In the genomic region with DNA sequence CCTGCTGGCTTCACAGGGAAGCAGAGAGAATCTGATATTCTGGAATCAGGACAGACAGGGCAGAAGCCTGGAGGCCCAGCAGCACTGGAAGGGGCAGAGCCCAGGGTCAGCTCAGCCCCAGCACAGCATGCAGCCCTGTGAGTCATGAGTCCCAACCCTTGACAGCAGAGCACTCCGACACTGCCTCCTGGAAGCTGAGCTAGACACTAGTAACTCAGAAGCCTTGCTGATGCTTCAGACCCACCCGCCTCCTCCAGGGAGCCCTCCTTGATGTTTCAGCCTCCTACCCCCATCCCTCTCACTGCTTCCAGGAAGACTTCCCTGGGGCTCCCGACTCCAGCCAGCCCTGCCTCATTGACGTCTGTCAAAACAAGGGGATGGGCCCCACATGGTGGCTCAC, we compare ENCODE assay signal across 1 cellular context.
TF ChIP-seq lines count a peak whose summit lies in the region.

No MANE protein-coding gene starts in this region.

TF ChIP-seq in A549, 52 proteins besides CTCF, POLR2A, EP300 and RAD21:
- TF ChIP-seq FOSL2 (IDR thresholded peaks at IDR 0.05) (no peak), FOSL2 (CRISPR knock-in tag; IDR thresholded peaks at IDR 0.05) (peak; percentile 68), NFE2L2 (conservative IDR thresholded peaks at IDR 0.05; ENCODE audit: low read length) (no peak), HEYL (CRISPR knock-in tag; IDR thresholded peaks at IDR 0.05) (no peak), CHD2 (IDR thresholded peaks at IDR 0.05; ENCODE audit: low read length, partially characterized antibody) (no peak), JUNB (IDR thresholded peaks at IDR 0.05) (no peak), HOXB13 (CRISPR knock-in tag; IDR thresholded peaks at IDR 0.05; ENCODE audit: low read depth) (no peak), ZNF302 (CRISPR knock-in tag; IDR thresholded peaks at IDR 0.05) (no peak), FOXS1 (CRISPR knock-in tag; IDR thresholded peaks at IDR 0.05) (no peak), GATA3 (IDR thresholded peaks at IDR 0.05; ENCODE audit: borderline replicate concordance) (no peak), HOXA7 (CRISPR knock-in tag; IDR thresholded peaks at IDR 0.05) (no peak), FOSB (CRISPR knock-in tag; IDR thresholded peaks at IDR 0.05) (no peak), ESRRA (IDR thresholded peaks at IDR 0.05; ENCODE audit: borderline replicate concordance, low read length) (no peak), KDM1A (IDR thresholded peaks at IDR 0.05; ENCODE audit: low read depth) (no peak), PHF8 (IDR thresholded peaks at IDR 0.05; ENCODE audit: borderline replicate concordance, low read depth) (no peak), RFX5 (IDR thresholded peaks at IDR 0.05) (no peak), MYC (IDR thresholded peaks at IDR 0.05; ENCODE audit: borderline replicate concordance, low read length) (no peak), MAZ (IDR thresholded peaks at IDR 0.05; ENCODE audit: borderline replicate concordance, low read depth, low read length) (no peak), ZFP36 (IDR thresholded peaks at IDR 0.05; ENCODE audit: borderline replicate concordance, partially characterized antibody) (peak; percentile 100), ZC3H11A (IDR thresholded peaks at IDR 0.05) (no peak), NR3C1 (IDR thresholded peaks at IDR 0.05) (no peak), CBX2 (IDR thresholded peaks at IDR 0.05; ENCODE audit: borderline replicate concordance, low read depth) (no peak), RCOR1 (IDR thresholded peaks at IDR 0.05; ENCODE audit: low read depth, low read length) (no peak)
- TF ChIP-seq, protein P1, sequence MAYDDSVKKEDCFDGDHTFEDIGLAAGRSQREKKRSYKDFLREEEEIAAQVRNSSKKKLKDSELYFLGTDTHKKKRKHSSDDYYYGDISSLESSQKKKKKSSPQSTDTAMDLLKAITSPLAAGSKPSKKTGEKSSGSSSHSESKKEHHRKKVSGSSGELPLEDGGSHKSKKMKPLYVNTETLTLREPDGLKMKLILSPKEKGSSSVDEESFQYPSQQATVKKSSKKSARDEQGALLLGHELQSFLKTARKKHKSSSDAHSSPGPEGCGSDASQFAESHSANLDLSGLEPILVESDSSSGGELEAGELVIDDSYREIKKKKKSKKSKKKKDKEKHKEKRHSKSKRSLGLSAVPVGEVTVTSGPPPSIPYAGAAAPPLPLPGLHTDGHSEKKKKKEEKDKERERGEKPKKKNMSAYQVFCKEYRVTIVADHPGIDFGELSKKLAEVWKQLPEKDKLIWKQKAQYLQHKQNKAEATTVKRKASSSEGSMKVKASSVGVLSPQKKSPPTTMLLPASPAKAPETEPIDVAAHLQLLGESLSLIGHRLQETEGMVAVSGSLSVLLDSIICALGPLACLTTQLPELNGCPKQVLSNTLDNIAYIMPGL (CRISPR knock-in tag; IDR thresholded peaks at IDR 0.05; ENCODE audit: borderline replicate concordance): no peak
- TF ChIP-seq, protein P2, sequence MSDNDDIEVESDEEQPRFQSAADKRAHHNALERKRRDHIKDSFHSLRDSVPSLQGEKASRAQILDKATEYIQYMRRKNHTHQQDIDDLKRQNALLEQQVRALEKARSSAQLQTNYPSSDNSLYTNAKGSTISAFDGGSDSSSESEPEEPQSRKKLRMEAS (IDR thresholded peaks at IDR 0.05): peak; percentile 37; the same call in 1 of the 2 replicates
- TF ChIP-seq, protein P3, sequence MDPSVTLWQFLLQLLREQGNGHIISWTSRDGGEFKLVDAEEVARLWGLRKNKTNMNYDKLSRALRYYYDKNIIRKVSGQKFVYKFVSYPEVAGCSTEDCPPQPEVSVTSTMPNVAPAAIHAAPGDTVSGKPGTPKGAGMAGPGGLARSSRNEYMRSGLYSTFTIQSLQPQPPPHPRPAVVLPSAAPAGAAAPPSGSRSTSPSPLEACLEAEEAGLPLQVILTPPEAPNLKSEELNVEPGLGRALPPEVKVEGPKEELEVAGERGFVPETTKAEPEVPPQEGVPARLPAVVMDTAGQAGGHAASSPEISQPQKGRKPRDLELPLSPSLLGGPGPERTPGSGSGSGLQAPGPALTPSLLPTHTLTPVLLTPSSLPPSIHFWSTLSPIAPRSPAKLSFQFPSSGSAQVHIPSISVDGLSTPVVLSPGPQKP (IDR thresholded peaks at IDR 0.05; ENCODE audit: low read depth, low read length): no peak
TF ChIP-seq in A549: peak in this region for 3.
